ENCODE assay signal across 1 cellular context in the genomic region with DNA sequence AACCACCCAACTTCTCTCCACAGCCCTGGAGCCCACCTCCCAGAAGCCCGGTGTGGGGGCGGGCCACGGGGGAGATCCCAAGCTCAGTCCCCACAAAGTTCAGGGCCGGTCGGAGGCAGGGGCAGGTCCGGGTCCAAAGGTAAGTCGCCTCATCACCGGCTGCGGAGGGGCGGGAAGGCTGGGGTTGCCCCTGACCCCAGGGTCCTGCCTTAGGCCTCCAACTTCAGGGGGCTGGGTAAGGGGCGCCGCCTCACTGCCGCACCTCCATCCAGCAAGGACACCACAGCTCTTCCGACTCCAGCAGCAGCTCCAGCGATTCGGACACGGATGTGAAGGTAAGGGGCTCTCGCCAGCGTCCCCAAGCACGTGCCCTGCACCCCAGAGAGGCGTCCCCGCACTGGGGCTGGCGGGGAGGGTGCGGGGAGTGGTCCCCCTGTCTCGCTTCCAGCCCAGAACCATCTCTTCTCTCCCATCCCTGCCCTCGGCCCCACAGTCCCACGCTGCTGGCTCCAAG.
TF ChIP-seq lines count a peak whose summit lies in the region.

No MANE protein-coding gene starts in this region.

TF ChIP-seq in SK-N-SH treated with all-trans-retinoic acid at 6 μM for 48 hours, 23 proteins besides CTCF, POLR2A, EP300 and RAD21:
- TF ChIP-seq ZC3H10 (CRISPR knock-in tag; IDR thresholded peaks at IDR 0.05) (no peak), RARB (CRISPR knock-in tag; IDR thresholded peaks at IDR 0.05) (no peak), ZFP3 (CRISPR knock-in tag; IDR thresholded peaks at IDR 0.05) (no peak), TSHZ2 (CRISPR knock-in tag; IDR thresholded peaks at IDR 0.05) (no peak), CREB5 (CRISPR knock-in tag; IDR thresholded peaks at IDR 0.05; ENCODE audit: low read depth) (no peak), TCF4 (CRISPR knock-in tag; IDR thresholded peaks at IDR 0.05; ENCODE audit: borderline replicate concordance) (no peak), ESRRG (CRISPR knock-in tag; IDR thresholded peaks at IDR 0.05) (no peak), ZNF565 (CRISPR knock-in tag; conservative IDR thresholded peaks at IDR 0.05; ENCODE audit: low read depth) (no peak), OSR1 (CRISPR knock-in tag; IDR thresholded peaks at IDR 0.05) (no peak), TOX (CRISPR knock-in tag; IDR thresholded peaks at IDR 0.05; ENCODE audit: borderline replicate concordance) (no peak)
- TF ChIP-seq, protein P1, sequence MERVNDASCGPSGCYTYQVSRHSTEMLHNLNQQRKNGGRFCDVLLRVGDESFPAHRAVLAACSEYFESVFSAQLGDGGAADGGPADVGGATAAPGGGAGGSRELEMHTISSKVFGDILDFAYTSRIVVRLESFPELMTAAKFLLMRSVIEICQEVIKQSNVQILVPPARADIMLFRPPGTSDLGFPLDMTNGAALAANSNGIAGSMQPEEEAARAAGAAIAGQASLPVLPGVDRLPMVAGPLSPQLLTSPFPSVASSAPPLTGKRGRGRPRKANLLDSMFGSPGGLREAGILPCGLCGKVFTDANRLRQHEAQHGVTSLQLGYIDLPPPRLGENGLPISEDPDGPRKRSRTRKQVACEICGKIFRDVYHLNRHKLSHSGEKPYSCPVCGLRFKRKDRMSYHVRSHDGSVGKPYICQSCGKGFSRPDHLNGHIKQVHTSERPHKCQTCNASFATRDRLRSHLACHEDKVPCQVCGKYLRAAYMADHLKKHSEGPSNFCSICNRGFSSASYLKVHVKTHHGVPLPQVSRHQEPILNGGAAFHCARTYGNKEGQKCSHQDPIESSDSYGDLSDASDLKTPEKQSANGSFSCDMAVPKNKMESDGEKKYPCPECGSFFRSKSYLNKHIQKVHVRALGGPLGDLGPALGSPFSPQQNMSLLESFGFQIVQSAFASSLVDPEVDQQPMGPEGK (CRISPR knock-in tag; IDR thresholded peaks at IDR 0.05; ENCODE audit: borderline replicate concordance): no peak
